In the genomic region with DNA sequence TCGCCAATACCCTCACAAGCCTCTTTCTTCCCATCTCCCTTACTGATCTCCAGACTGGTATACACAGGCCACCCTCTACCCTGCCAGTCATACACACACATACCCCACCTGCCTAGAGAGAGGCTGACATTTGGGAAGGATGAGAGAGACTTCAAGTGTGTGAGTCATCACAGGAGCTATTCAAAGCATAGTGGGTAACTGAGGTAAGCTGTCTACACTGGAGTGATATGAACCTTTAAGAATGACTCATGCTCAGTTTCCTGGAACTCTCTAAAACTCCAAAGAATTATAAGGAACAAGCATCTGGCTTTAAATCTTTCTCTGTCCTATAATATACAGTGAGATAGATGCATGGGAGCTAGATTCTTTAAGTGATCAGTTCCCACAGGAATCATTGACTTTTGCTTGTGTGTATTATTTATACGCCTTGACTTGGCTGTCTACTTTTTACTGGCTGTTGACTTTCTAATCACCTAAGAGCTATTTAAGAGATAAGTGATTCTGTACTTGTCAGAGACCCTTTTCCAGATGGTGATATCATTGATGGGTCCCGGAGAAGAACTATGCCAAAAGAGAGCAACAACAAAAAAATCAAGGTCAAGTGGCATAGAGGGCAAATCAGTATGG, we compare ENCODE assay signal across 12 cellular contexts. TPM values are rescaled to one million over a fixed set of nuclear protein-coding genes. Genes with fewer than 3 reads are reported as not detected.
A peak's percentile ranks its signal among the peaks of the same experiment; 100 is the strongest.
DNase-seq lines count a peak whose midpoint lies in the region; ATAC-seq, FAIRE-seq and TF ChIP-seq lines count a peak whose summit lies in the region.
"Had no signal": no experiment of that assay in that cellular context is flagged by ENCODE, and none has a peak within 500 bp of the region (broad histone marks: within the 10 kb centered on the region; RNA-seq: fewer than 3 reads in every experiment).

No MANE protein-coding gene starts in this region.

- no peak overlapping the region for H3K4me3 Mint-ChIP-seq in activated naive CD4-positive, alpha-beta T cell treated with anti-CD3 and anti-CD28 coated beads for 36 hours

- peak; percentile 30 for DNase-seq in activated naive CD4-positive, alpha-beta T cell treated with anti-CD3 and anti-CD28 coated beads for 36 hours
- DNase-seq in activated naive CD4-positive, alpha-beta T cell (lab: John Stamatoyannopoulos, UW) = no peak
- DNase-seq in SHP77 treated with DMSO at 0.1 percent for 48 hours (lab: John Stamatoyannopoulos, UW) (peak; percentile 80), upper lobe of left lung (peak in 1 of 2 donors; percentile 45), GM10266 (ENCODE audit: extremely low spot score) (no peak), kidney (no peak)
- DNase-seq: AML-193, NCI-H446, right lobe of liver, SW 1271 had no signal

- peaks cover 11% of the 10 kb centered on the region for H3K27me3 Mint-ChIP-seq in activated naive CD4-positive, alpha-beta T cell treated with anti-CD3 and anti-CD28 coated beads for 36 hours (ENCODE audit: low read depth)

- WGBS in upper lobe of left lung, 2 donors = 63 to 76% methylated on average over 3 of the region's 3 CpGs

- TF ChIP-seq CTCF in upper lobe of left lung (IDR thresholded peaks at IDR 0.05) (no peak), GM10266 (IDR thresholded peaks at IDR 0.05; ENCODE audit: control insufficient read depth, insufficient read depth, low read depth, missing control alignments) (no peak), kidney (IDR thresholded peaks at IDR 0.05; ENCODE audit: borderline replicate concordance, extremely low read depth, insufficient read depth) (no peak)

- ATAC-seq in esophagus mucosa = peak; percentile 73
- peak; percentile 64 for ATAC-seq in upper lobe of left lung (ENCODE audit: low FRiP score in 2 of 2)
- no peak for ATAC-seq in HG02840 (IDR thresholded peaks at IDR 0.05; ENCODE audit: low FRiP score, unreplicated experiment)
- ATAC-seq: right lobe of liver had no signal

- H3K36me3 ChIP-seq in upper lobe of left lung (no peaks in the 10 kb centered on the region), kidney (ENCODE audit: control insufficient read depth in 1 of 2, insufficient read depth in 2 of 2, low read length in 2 of 2) (no peaks in the 10 kb centered on the region)

- CTCF ChIA-PET in activated naive CD4-positive, alpha-beta T cell treated with anti-CD3 and anti-CD28 coated beads for 36 hours (lab: Charles Lee) = interaction anchor here (0.5 kb wide), 1 partner anchor 337 kb away, joined by 3 read pairs; no protein-coding TSS in a partner anchor

- H3K27ac ChIP-seq in upper lobe of left lung (no peak overlapping the region), kidney (ENCODE audit: low read depth in 2 of 2, low read length in 2 of 2) (no peak overlapping the region)
- H3K27ac ChIP-seq: right lobe of liver had no signal

- no peaks in the 10 kb centered on the region for H3K27me3 ChIP-seq in upper lobe of left lung
- H3K27me3 ChIP-seq: right lobe of liver had no signal

- H3K9me3 Mint-ChIP-seq in activated naive CD4-positive, alpha-beta T cell treated with anti-CD3 and anti-CD28 coated beads for 36 hours = no peaks in the 10 kb centered on the region

- H3K4me1 ChIP-seq in upper lobe of left lung (peaks cover 0 to 21% (median 12%) of the 10 kb centered on the region in 4 donors), kidney (ENCODE audit: control insufficient read depth in 1 of 2, insufficient read depth in 1 of 2, low read depth in 1 of 2, low read length in 2 of 2) (peaks cover 3 to 6% of the 10 kb centered on the region in 2 donors)

- H3K9me3 ChIP-seq in upper lobe of left lung = no peaks in the 10 kb centered on the region
- H3K9me3 ChIP-seq in kidney (ENCODE audit: control insufficient read depth in 1 of 2, low read length in 2 of 2) = no peaks in the 10 kb centered on the region
- H3K9me3 ChIP-seq: right lobe of liver had no signal

- TF ChIP-seq POLR2A in upper lobe of left lung (IDR thresholded peaks at IDR 0.05) = no peak

- H3K9ac ChIP-seq in kidney (ENCODE audit: low read length in 2 of 2) = no peak overlapping the region

- no peaks in the 10 kb centered on the region for H3K36me3 Mint-ChIP-seq in activated naive CD4-positive, alpha-beta T cell treated with anti-CD3 and anti-CD28 coated beads for 36 hours (ENCODE audit: low read depth)

- TF ChIP-seq EP300 in upper lobe of left lung (IDR thresholded peaks at IDR 0.05) = no peak

- H3K4me1 Mint-ChIP-seq in activated naive CD4-positive, alpha-beta T cell treated with anti-CD3 and anti-CD28 coated beads for 36 hours (ENCODE audit: low read depth) = peaks cover 14% of the 10 kb centered on the region

- H3K27ac Mint-ChIP-seq in activated naive CD4-positive, alpha-beta T cell treated with anti-CD3 and anti-CD28 coated beads for 36 hours = peak overlapping the region; percentile 47

- intact Hi-C loops in activated naive CD4-positive, alpha-beta T cell treated with anti-CD3 and anti-CD28 coated beads for 36 hours (cut with micrococcal nuclease) = loop anchor here (1.0 kb wide), 1 partner anchor 10 kb away; no protein-coding TSS in a partner anchor
- intact Hi-C loops in kidney (cut with DNase I) = no loop called here

- FAIRE-seq in kidney (lab: Jason Lieb, UNC) = no peak

- H3K4me3 ChIP-seq in upper lobe of left lung (no peak overlapping the region), kidney (ENCODE audit: low read length in 2 of 2) (no peak overlapping the region)
- H3K4me3 ChIP-seq: right lobe of liver had no signal

RNA-seq across cellular contexts. Expression of a gene that starts 5.8 kb away (rescaled TPM):
- not detected for total RNA-seq in activated naive CD4-positive, alpha-beta T cell treated with anti-CD3 and anti-CD28 coated beads for 36 hours
- total RNA-seq in esophagus mucosa = 1.5 TPM
- 10 to 100 TPM in 2 of 6 donors, 1 to 10 TPM in 4; 1.0 to 23.9 (median 5.0) TPM for total RNA-seq in upper lobe of left lung
- 7.2 TPM for total RNA-seq in kidney
- polyA plus RNA-seq in kidney (ENCODE audit: insufficient read depth, low read depth, low replicate concordance) = 0.71 TPM

Comparison
In these comparisons a context has a peak if more than half of its experiments do, and no peak if none do; other contexts are left out.
1. DNase-seq: peak in activated naive CD4-positive, alpha-beta T cell treated with anti-CD3 and anti-CD28 coated beads for 36 hours (single experiment) and SHP77 treated with DMSO at 0.1 percent for 48 hours (single experiment); none in activated naive CD4-positive, alpha-beta T cell (0 of 4), GM10266 (single experiment) and kidney (single experiment).